Comparison of ENCODE assay signal across 8 cellular contexts in genomic region chr3:109023656-109024254, GRCh38.
DNase-seq lines count a peak whose midpoint lies in the region; ATAC-seq and TF ChIP-seq lines count a peak whose summit lies in the region.

No MANE protein-coding gene starts in this region.

- no peak overlapping the region for H3K4me3 ChIP-seq in Caco-2 (ENCODE audit: low read depth, low read length)

- no peaks in the 10 kb centered on the region for H3K4me1 ChIP-seq in Caco-2

- H3K27me3 Mint-ChIP-seq in Caco-2 (ENCODE audit: insufficient read depth, unreplicated experiment): no peaks in the 10 kb centered on the region
- H3K27me3 Mint-ChIP-seq in activated T-cell treated with anti-CD3 and anti-CD28 coated beads, Interleukin-2, amount 50 U/mL, for 72 hours (ENCODE audit: low read depth): peaks cover 7% of the 10 kb centered on the region
- no peaks in the 10 kb centered on the region for H3K27me3 Mint-ChIP-seq in activated T-helper 17 cell treated with anti-CD3 and anti-CD28 coated beads, Interleukin-2, amount 50 U/mL, for 72 hours

- BruUV-seq in Caco-2 (replicated peaks; lab: Mats Ljungman, UMichigan): no TSS peak

- H3K4me1 Mint-ChIP-seq in Caco-2 (ENCODE audit: low read depth, unreplicated experiment): no peaks in the 10 kb centered on the region
- H3K4me1 Mint-ChIP-seq in activated T-cell treated with anti-CD3 and anti-CD28 coated beads, Interleukin-2, amount 50 U/mL, for 72 hours (ENCODE audit: low read depth): no peaks in the 10 kb centered on the region
- no peaks in the 10 kb centered on the region for H3K4me1 Mint-ChIP-seq in activated T-helper 17 cell treated with anti-CD3 and anti-CD28 coated beads, Interleukin-2, amount 50 U/mL, for 72 hours

- no peaks in the 10 kb centered on the region for H3K9me3 Mint-ChIP-seq in Caco-2 (ENCODE audit: unreplicated experiment)
- no peaks in the 10 kb centered on the region for H3K9me3 Mint-ChIP-seq in activated T-cell treated with anti-CD3 and anti-CD28 coated beads, Interleukin-2, amount 50 U/mL, for 72 hours
- no peaks in the 10 kb centered on the region for H3K9me3 Mint-ChIP-seq in activated T-helper 17 cell treated with anti-CD3 and anti-CD28 coated beads, Interleukin-2, amount 50 U/mL, for 72 hours

- H3K36me3 Mint-ChIP-seq in Caco-2 (ENCODE audit: insufficient read depth, unreplicated experiment): no peaks in the 10 kb centered on the region
- no peaks in the 10 kb centered on the region for H3K36me3 Mint-ChIP-seq in activated T-cell treated with anti-CD3 and anti-CD28 coated beads, Interleukin-2, amount 50 U/mL, for 72 hours (ENCODE audit: insufficient read depth in 2 of 2)
- H3K36me3 Mint-ChIP-seq in activated T-helper 17 cell treated with anti-CD3 and anti-CD28 coated beads, Interleukin-2, amount 50 U/mL, for 72 hours (ENCODE audit: low read depth): no peaks in the 10 kb centered on the region

- peak; percentile 70 to 73 for TF ChIP-seq CTCF in Caco-2 (IDR thresholded peaks at IDR 0.05; ENCODE audit: insufficient read depth in 1 of 2, low read depth in 1 of 2, low read length in 1 of 2, severe bottlenecking in 1 of 2, unreplicated experiment in 1 of 2)

- no peak overlapping the region for H3K27ac Mint-ChIP-seq in Caco-2 (ENCODE audit: unreplicated experiment)
- no peak overlapping the region for H3K27ac Mint-ChIP-seq in activated T-cell treated with anti-CD3 and anti-CD28 coated beads, Interleukin-2, amount 50 U/mL, for 72 hours
- H3K27ac Mint-ChIP-seq in activated T-helper 17 cell treated with anti-CD3 and anti-CD28 coated beads, Interleukin-2, amount 50 U/mL, for 72 hours: no peak overlapping the region

- no peak overlapping the region for H3K4me3 Mint-ChIP-seq in Caco-2 (ENCODE audit: unreplicated experiment)
- H3K4me3 Mint-ChIP-seq in activated T-cell treated with anti-CD3 and anti-CD28 coated beads, Interleukin-2, amount 50 U/mL, for 72 hours: no peak overlapping the region
- no peak overlapping the region for H3K4me3 Mint-ChIP-seq in activated T-helper 17 cell treated with anti-CD3 and anti-CD28 coated beads, Interleukin-2, amount 50 U/mL, for 72 hours

- H3K9me3 ChIP-seq in Caco-2: no peaks in the 10 kb centered on the region

- intact Hi-C loops in Caco-2 (cut with micrococcal nuclease; ENCODE audit: unreplicated experiment): loop anchor here (1.0 to 2.0 kb wide), 5 partner anchors 48 to 376 kb away; no protein-coding TSS in a partner anchor

- ATAC-seq in GM19025 (IDR thresholded peaks at IDR 0.05; ENCODE audit: low read depth, unreplicated experiment): peak; percentile 71
- ATAC-seq in HG03175 (IDR thresholded peaks at IDR 0.05; ENCODE audit: unreplicated experiment): peak; percentile 88
- no peak for ATAC-seq in activated T-cell treated with anti-CD3 and anti-CD28 coated beads, Interleukin-2, amount 50 U/mL, for 72 hours (replicated peaks in 1 of 2)
- no peak for ATAC-seq in activated T-helper 17 cell treated with anti-CD3 and anti-CD28 coated beads, Interleukin-2, amount 50 U/mL, for 72 hours (replicated peaks)

- POLR2A ChIA-PET in Caco-2 (lab: Charles Lee): no interaction called here

- CTCF ChIA-PET in Caco-2 (lab: Charles Lee): interaction anchor here (0.6 to 2.4 kb wide), 7 partner anchors 48 to 1871 kb away, joined by 3 to 27 read pairs (median 4); no protein-coding TSS in a partner anchor

- DNase-seq in Caco-2 (peak; percentile 36 to 47), NCI-H526 treated with DMSO at 0.1 percent for 48 hours (lab: John Stamatoyannopoulos, UW) (peak; percentile 21), glomerular endothelial cell (ENCODE audit: extremely low read depth, low read depth, low spot score) (peak; percentile 3), retina (peak; percentile 24)
- DNase-seq in activated T-cell treated with anti-CD3 and anti-CD28 coated beads, Interleukin-2, amount 50 U/mL, for 72 hours: peak; percentile 15 to 31

- no peaks in the 10 kb centered on the region for H3K36me3 ChIP-seq in Caco-2 (ENCODE audit: control insufficient read depth, insufficient read depth, low read length)

- H3K27me3 ChIP-seq in Caco-2 (replicated peaks; ENCODE audit: control insufficient read depth, insufficient read depth, low read length): no peaks in the 10 kb centered on the region

Comparison
In these comparisons a context has a peak if more than half of its experiments do, and no peak if none do; other contexts are left out.
1. ATAC-seq: peak in GM19025 (single experiment) and HG03175 (single experiment); none in activated T-cell treated with anti-CD3 and anti-CD28 coated beads, Interleukin-2, amount 50 U/mL, for 72 hours (0 of 2) and activated T-helper 17 cell treated with anti-CD3 and anti-CD28 coated beads, Interleukin-2, amount 50 U/mL, for 72 hours (single experiment).
2. Peak in every context shown above with its lines, with median percentiles within 50 percentile points of each other: DNase-seq.